8 cellular contexts compared by ENCODE assay signal in the genomic region with DNA sequence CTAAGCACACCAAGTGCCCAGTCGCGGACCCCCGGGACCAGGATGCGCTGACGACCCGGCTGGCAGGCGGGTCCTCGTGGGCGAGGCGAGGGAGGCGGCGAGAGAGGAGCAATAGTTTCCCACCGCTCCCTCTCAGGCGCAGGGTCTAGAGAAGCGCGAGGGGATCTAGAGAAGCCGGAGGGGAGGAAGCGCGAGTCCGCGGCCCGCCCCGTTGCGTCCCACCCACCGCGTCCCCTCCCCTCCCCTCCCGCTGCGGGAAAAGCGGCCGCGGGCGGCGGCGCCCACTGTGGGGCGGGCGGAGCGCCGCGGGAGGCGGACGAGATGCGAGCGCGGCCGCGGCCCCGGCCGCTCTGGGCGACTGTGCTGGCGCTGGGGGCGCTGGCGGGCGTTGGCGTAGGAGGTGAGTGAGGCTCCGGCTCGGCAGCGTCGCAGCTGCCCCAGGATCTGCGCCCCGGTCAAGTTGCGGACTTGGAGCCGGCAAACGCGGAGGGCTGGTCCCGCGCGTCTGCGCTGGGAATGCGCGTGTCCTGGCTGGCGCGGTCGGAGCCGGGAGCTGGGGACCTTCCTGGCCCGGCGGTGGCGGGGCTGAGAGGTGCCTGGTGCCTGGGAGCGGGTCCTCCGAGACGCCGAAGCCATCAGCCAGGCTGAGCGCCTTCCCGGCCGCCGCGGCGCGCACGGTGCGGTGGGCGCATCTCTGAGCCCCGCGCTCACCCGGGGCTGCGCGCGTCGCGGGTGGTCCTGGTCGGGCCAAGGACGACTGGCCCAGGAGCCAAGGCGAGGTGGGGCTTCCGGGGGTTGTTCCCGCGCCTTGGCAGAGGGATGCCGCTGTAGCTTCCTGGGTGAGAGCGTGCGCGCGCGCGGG. TPM values are rescaled to one million over a fixed set of nuclear protein-coding genes. Genes with fewer than 3 reads are reported as not detected.
DNase-seq lines count a peak whose midpoint lies in the region; ATAC-seq and TF ChIP-seq lines count a peak whose summit lies in the region.

A gene (plus strand): TSS at position 287 of the 862 bp plus-strand sequence. CDS start 35 bp downstream, at position 322.

- DNase-seq in D341Med (ENCODE audit: low spot score) (peak; percentile 96), SKM-1 (lab: John Stamatoyannopoulos, UW; ENCODE audit: unreplicated experiment) (peak; percentile 23), heart left ventricle (peak; percentile 80 to 87 (median 82)), progenitor cell of endocrine pancreas (ENCODE audit: low spot score, unreplicated experiment) (peak; percentile 65), ureter (ENCODE audit: low spot score) (peak; percentile 76)
- peak in 1 of 2 donors; percentile 67 for DNase-seq in activated naive CD4-positive, alpha-beta T cell treated with anti-CD3 and anti-CD28 coated beads, Interleukin-2, amount 50 U/mL, for 72 hours (ENCODE audit: low spot score in 2 of 2)

- TF ChIP-seq POLR2A in heart left ventricle (IDR thresholded peaks at IDR 0.05), result peak in 1 of 2 donors; percentile 13

- H3K4me1 Mint-ChIP-seq in IgD-negative memory B cell (peaks cover 4 to 6% (median 6%) of the 10 kb centered on the region in 3 donors), progenitor cell of endocrine pancreas (ENCODE audit: low read depth) (peaks cover 4% of the 10 kb centered on the region)

- H3K36me3 ChIP-seq in heart left ventricle, result no peaks in the 10 kb centered on the region

- H3K27me3 Mint-ChIP-seq in IgD-negative memory B cell (peaks cover 12% of the 10 kb centered on the region), progenitor cell of endocrine pancreas (peaks cover 69% of the 10 kb centered on the region)

- H3K9me3 Mint-ChIP-seq in IgD-negative memory B cell (no peaks in the 10 kb centered on the region), progenitor cell of endocrine pancreas (ENCODE audit: low read depth) (peaks cover 3% of the 10 kb centered on the region)
- no peaks in the 10 kb centered on the region for H3K9me3 Mint-ChIP-seq in activated naive CD4-positive, alpha-beta T cell treated with anti-CD3 and anti-CD28 coated beads, Interleukin-2, amount 50 U/mL, for 72 hours

- ATAC-seq in GM21390 (IDR thresholded peaks at IDR 0.05; ENCODE audit: unreplicated experiment) (peak; percentile 85), heart left ventricle (peak; percentile 59 to 98 (median 94))
- ATAC-seq in activated naive CD4-positive, alpha-beta T cell treated with anti-CD3 and anti-CD28 coated beads, Interleukin-2, amount 50 U/mL, for 72 hours, result peak; percentile 86 to 95

- H3K4me3 ChIP-seq in heart left ventricle, result peak within 1 kb of the TSS; percentile 61 to 88 (median 80)

- H3K27me3 ChIP-seq in heart left ventricle, result peaks cover 0 to 25% (median 0%) of the 10 kb centered on the region in 9 donors

- TF ChIP-seq CTCF in heart left ventricle (IDR thresholded peaks at IDR 0.05) (peak in 11 of 12 donors; percentile 13 to 69 (median 49)), progenitor cell of endocrine pancreas (IDR thresholded peaks at IDR 0.05; ENCODE audit: unreplicated experiment) (peak; percentile 56)

- H3K27ac ChIP-seq in heart left ventricle, result peak within 1 kb of the TSS in 11 of 12 donors; percentile 51 to 93 (median 79)

- WGBS in heart left ventricle, 4 donors, result 1 to 5% (median 3%) methylated on average over 29 to 112 of the region's 112 CpGs

- intact Hi-C loops in heart left ventricle (cut with DNase I), result loop anchor here in 2 of 10 donors (2.0 to 5.0 kb wide), 2 partner anchors 33 to 49 kb away; no protein-coding TSS in a partner anchor

- peaks cover 2% of the 10 kb centered on the region for H3K36me3 Mint-ChIP-seq in IgD-negative memory B cell
- peaks cover 0 to 9% of the 10 kb centered on the region in 2 donors for H3K36me3 Mint-ChIP-seq in activated naive CD4-positive, alpha-beta T cell treated with anti-CD3 and anti-CD28 coated beads, Interleukin-2, amount 50 U/mL, for 72 hours
- no peaks in the 10 kb centered on the region for H3K36me3 Mint-ChIP-seq in progenitor cell of endocrine pancreas (ENCODE audit: insufficient read depth)

- peak within 1 kb of the TSS; percentile 86 to 96 (median 90) for H3K4me3 Mint-ChIP-seq in IgD-negative memory B cell
- peak within 1 kb of the TSS; percentile 76 for H3K4me3 Mint-ChIP-seq in progenitor cell of endocrine pancreas (ENCODE audit: low read depth)

- H3K9me3 ChIP-seq in heart left ventricle, result no peaks in the 10 kb centered on the region

- H3K4me1 ChIP-seq in heart left ventricle, result peaks cover 0 to 33% (median 9%) of the 10 kb centered on the region in 12 donors

- H3K27ac Mint-ChIP-seq in IgD-negative memory B cell (peak within 1 kb of the TSS in 1 of 3 donors; percentile 82), progenitor cell of endocrine pancreas (peak within 1 kb of the TSS; percentile 56)
- peak within 1 kb of the TSS in 1 of 2 donors; percentile 32 for H3K27ac Mint-ChIP-seq in activated naive CD4-positive, alpha-beta T cell treated with anti-CD3 and anti-CD28 coated beads, Interleukin-2, amount 50 U/mL, for 72 hours

RNA-seq across cellular contexts. Expression of the gene that starts here (rescaled TPM):
- polyA plus RNA-seq in IgD-negative memory B cell (3.4 TPM), heart left ventricle (1 to 10 TPM; 1.3 to 5.0 TPM)
- under 1 TPM in 1 of 2 donors, not detected in 1; 0.10 TPM for total RNA-seq in activated naive CD4-positive, alpha-beta T cell treated with anti-CD3 and anti-CD28 coated beads, Interleukin-2, amount 50 U/mL, for 72 hours
- total RNA-seq in heart left ventricle (10 to 100 TPM in 2 of 9 donors, 1 to 10 TPM in 7; 2.6 to 14.8 (median 4.8) TPM), progenitor cell of endocrine pancreas (not detected in 2 replicates), ureter (13.2 TPM)

Comparison
In these comparisons a context has a peak if more than half of its experiments do, and no peak if none do; other contexts are left out.
1. Peak in ATAC-seq in activated naive CD4-positive, alpha-beta T cell treated with anti-CD3 and anti-CD28 coated beads, Interleukin-2, amount 50 U/mL, for 72 hours; RNA of the gene not detected or under 1 TPM.
2. Peak in DNase-seq in progenitor cell of endocrine pancreas; RNA of the gene not detected or under 1 TPM.